13 cellular contexts compared by ENCODE assay signal in genomic region chr2:25316101-25316500, GRCh38.
A peak's percentile ranks its signal among the peaks of the same experiment; 100 is the strongest.
DNase-seq lines count a peak whose midpoint lies in the region; ATAC-seq lines count a peak whose summit lies in the region.
"Had no signal": no experiment of that assay in that cellular context is flagged by ENCODE, and none has a peak within 500 bp of the region (broad histone marks: within the 10 kb centered on the region; RNA-seq: fewer than 3 reads in every experiment).

No MANE protein-coding gene starts in this region.

- peak; percentile 73 for DNase-seq in Ammon's horn (ENCODE audit: low spot score)
- DNase-seq in Kasumi-1 (lab: John Stamatoyannopoulos, UW) = peak; percentile 84 to 92
- DNase-seq in medulla oblongata (ENCODE audit: extremely low spot score) = peak; percentile 82
- no peak for DNase-seq in NCI-H82 treated with DMSO at 0.1 percent for 48 hours (lab: John Stamatoyannopoulos, UW; ENCODE audit: unreplicated experiment)
- no peak for DNase-seq in NCI-H1436 treated with DMSO at 0.1 percent for 48 hours (lab: John Stamatoyannopoulos, UW)
- DNase-seq: activated CD4-positive, CD25-positive, alpha-beta regulatory T cell treated with anti-CD3 and anti-CD28 coated beads, Interleukin-2, amount 50 U/mL, for 72 hours; BE2C; NCI-H2029; stimulated activated CD4-positive, alpha-beta T cell treated with anti-CD3 and anti-CD28 coated beads, Interleukin-4, amount 100 ng/mL, for 24 hours; trophoblast cell had no signal

- no peak for ATAC-seq in GM21737 (IDR thresholded peaks at IDR 0.05; ENCODE audit: unreplicated experiment)
- no peak for ATAC-seq in stimulated activated memory B cell treated with anti-CD40 and anti-IgM and Interleukin-4, amounts not matched to agents 10 μg/mL and 1 μg/mL and 100 μg/mL, for 72 hours

- H3K4me1 Mint-ChIP-seq in activated naive CD8-positive, alpha-beta T cell (ENCODE audit: low read depth) = peaks cover 57% of the 10 kb centered on the region
- peaks cover 52% of the 10 kb centered on the region for H3K4me1 Mint-ChIP-seq in stimulated activated memory B cell treated with anti-CD40 and anti-IgM and Interleukin-4, amounts not matched to agents 10 μg/mL and 1 μg/mL and 100 μg/mL, for 72 hours

- peak overlapping the region; percentile 87 for H3K27ac Mint-ChIP-seq in activated naive CD8-positive, alpha-beta T cell
- H3K27ac Mint-ChIP-seq in stimulated activated memory B cell treated with anti-CD40 and anti-IgM and Interleukin-4, amounts not matched to agents 10 μg/mL and 1 μg/mL and 100 μg/mL, for 72 hours = no peak overlapping the region

- no peaks in the 10 kb centered on the region for H3K9me3 Mint-ChIP-seq in activated naive CD8-positive, alpha-beta T cell (ENCODE audit: low read depth)
- no peaks in the 10 kb centered on the region for H3K9me3 Mint-ChIP-seq in stimulated activated memory B cell treated with anti-CD40 and anti-IgM and Interleukin-4, amounts not matched to agents 10 μg/mL and 1 μg/mL and 100 μg/mL, for 72 hours

- H3K36me3 Mint-ChIP-seq in activated naive CD8-positive, alpha-beta T cell = peaks cover 10% of the 10 kb centered on the region
- H3K36me3 Mint-ChIP-seq in stimulated activated memory B cell treated with anti-CD40 and anti-IgM and Interleukin-4, amounts not matched to agents 10 μg/mL and 1 μg/mL and 100 μg/mL, for 72 hours = peaks cover 10% of the 10 kb centered on the region

- no peaks in the 10 kb centered on the region for H3K27me3 Mint-ChIP-seq in activated naive CD8-positive, alpha-beta T cell
- no peaks in the 10 kb centered on the region for H3K27me3 Mint-ChIP-seq in stimulated activated memory B cell treated with anti-CD40 and anti-IgM and Interleukin-4, amounts not matched to agents 10 μg/mL and 1 μg/mL and 100 μg/mL, for 72 hours

- H3K4me3 Mint-ChIP-seq in activated naive CD8-positive, alpha-beta T cell = no peak overlapping the region
- H3K4me3 Mint-ChIP-seq in stimulated activated memory B cell treated with anti-CD40 and anti-IgM and Interleukin-4, amounts not matched to agents 10 μg/mL and 1 μg/mL and 100 μg/mL, for 72 hours = no peak overlapping the region

Comparison
In these comparisons a context has a peak if more than half of its experiments do, and no peak if none do; other contexts are left out.
1. DNase-seq: peak in Ammon's horn (single experiment), Kasumi-1 (2 of 2) and medulla oblongata (single experiment); none in NCI-H82 treated with DMSO at 0.1 percent for 48 hours (single experiment) and NCI-H1436 treated with DMSO at 0.1 percent for 48 hours (single experiment).